In genomic region chr17:72501404-72502110, GRCh38 we compare ENCODE assay signal across 13 cellular contexts.
DNase-seq lines count a peak whose midpoint lies in the region; ATAC-seq, FAIRE-seq and TF ChIP-seq lines count a peak whose summit lies in the region.
"Had no signal": no experiment of that assay in that cellular context is flagged by ENCODE, and none has a peak within 500 bp of the region (broad histone marks: within the 10 kb centered on the region; RNA-seq: fewer than 3 reads in every experiment).

No MANE protein-coding gene starts in this region.

- CTCF ChIA-PET in H1 (lab: Charles Lee; ENCODE audit: partially characterized antibody) = interaction anchor here (0.8 to 1.8 kb wide), 3 partner anchors 11 to 38 kb away, joined by 5 to 10 read pairs (median 6); no protein-coding TSS in a partner anchor

- H3K36me3 ChIP-seq in H1 (ENCODE audit: control insufficient read depth in 2 of 4, insufficient read depth in 4 of 4, low read length in 3 of 4) (no peaks in the 10 kb centered on the region), transverse colon (no peaks in the 10 kb centered on the region)
- H3K36me3 ChIP-seq: left ventricle myocardium inferior, sigmoid colon had no signal

- no peak for FAIRE-seq in H1 (lab: Jason Lieb, UNC)

- no peaks in the 10 kb centered on the region for H3K23me2 ChIP-seq in H1 (ENCODE audit: low read depth, low read length)

- POLR2A ChIA-PET in H1 (lab: Charles Lee; ENCODE audit: partially characterized antibody) = no interaction called here

- H3K79me2 ChIP-seq in H1 (ENCODE audit: control insufficient read depth in 1 of 2, insufficient read depth in 2 of 2, low read length in 2 of 2) = no peaks in the 10 kb centered on the region

- peak overlapping the region; percentile 90; the same call in 1 of the 2 replicates for H2BK20ac ChIP-seq in H1 (ENCODE audit: low read length)

- H4K5ac ChIP-seq in H1 (ENCODE audit: insufficient read length, low read depth, low read length) = no peak overlapping the region

- no peak overlapping the region for H3K9ac ChIP-seq in H1 (replicated peaks in 1 of 4; ENCODE audit: extremely low read depth in 1 of 4, low read depth in 3 of 4, low read length in 3 of 4)

- TF ChIP-seq RAD21 in H1 (IDR thresholded peaks at IDR 0.05 in 1 of 2, conservative IDR thresholded peaks at IDR 0.05 in 1 of 2; ENCODE audit: low read depth in 2 of 2, low read length in 2 of 2) = no peak

- H3K4me1 ChIP-seq in H1 (replicated peaks in 1 of 4; ENCODE audit: control insufficient read depth in 3 of 4, insufficient read depth in 4 of 4, low read length in 3 of 4) (peaks cover 0 to 11% (median 5%) of the 10 kb centered on the region in 4 experiments; a peak in 5 of 7 replicates), transverse colon (peaks cover 4 to 21% (median 16%) of the 10 kb centered on the region in 4 donors)
- H3K4me1 ChIP-seq: left ventricle myocardium inferior, sigmoid colon had no signal

- TF ChIP-seq POLR2A in H1 (IDR thresholded peaks at IDR 0.05; ENCODE audit: control extremely low read depth in 1 of 2, low read depth in 2 of 2, low read length in 2 of 2) (no peak), transverse colon (IDR thresholded peaks at IDR 0.05) (no peak)

- H3K4ac ChIP-seq in H1 (replicated peaks; ENCODE audit: insufficient read length, low read depth, low read length) = no peak overlapping the region

- H3K27me3 Mint-ChIP-seq in mesothelial cell of epicardium (ENCODE audit: low read depth) = no peaks in the 10 kb centered on the region

- H4K20me1 ChIP-seq in H1 (replicated peaks in 1 of 2; ENCODE audit: control insufficient read depth in 1 of 2, insufficient read depth in 2 of 2, low read length in 2 of 2) = no peaks in the 10 kb centered on the region

- no peak overlapping the region for H3K14ac ChIP-seq in H1 (ENCODE audit: insufficient read length)

- 0 out of 2 replicates have a peak overlapping the region, but pooled peaks have one; percentile 39 for H2AK5ac ChIP-seq in H1 (ENCODE audit: low read depth, low read length)

- H2AFZ ChIP-seq in H1 (ENCODE audit: low read length) = peak overlapping the region; percentile 65; the same call in 1 of the 2 replicates

- H3K4me3 Mint-ChIP-seq in mesothelial cell of epicardium = no peak overlapping the region

- H3K36me3 Mint-ChIP-seq in mesothelial cell of epicardium = no peaks in the 10 kb centered on the region

- WGBS in H1 (ENCODE audit: extremely low coverage in 1 of 2, insufficient coverage in 1 of 2, insufficient read length in 1 of 2, insufficient replicate concordance in 2 of 2, low coverage in 1 of 2, low lambda C conversion rate in 2 of 2, missing lambda C conversion rate in 1 of 2), 2 experiments = 88% methylated on average over 15 of the region's 18 CpGs; no CpG with 5 or more reads in 1 of the 2 experiments
- WGBS in transverse colon (ENCODE audit: low coverage in 1 of 2), 2 donors = 51 to 93% methylated on average over 3 to 18 of the region's 18 CpGs

- peak overlapping the region; percentile 87 for H2BK12ac ChIP-seq in H1 (ENCODE audit: low read depth, low read length)

- H3K23ac ChIP-seq in H1 (ENCODE audit: insufficient read length) = no peak overlapping the region

- peaks cover 22% of the 10 kb centered on the region for H3K4me1 Mint-ChIP-seq in mesothelial cell of epicardium

- peak overlapping the region; percentile 85 for H3K27ac Mint-ChIP-seq in mesothelial cell of epicardium

- H4K8ac ChIP-seq in H1 (ENCODE audit: extremely low read depth, insufficient read depth, low read length) = peak overlapping the region; percentile 64; the same call in 1 of the 2 replicates

- peak overlapping the region; percentile 22 for H4K91ac ChIP-seq in H1 (replicated peaks; ENCODE audit: insufficient read length, low read length)

- no peak for ATAC-seq in GM18907 (IDR thresholded peaks at IDR 0.05; ENCODE audit: unreplicated experiment)

- peak overlapping the region; percentile 93 for H3K18ac ChIP-seq in H1 (ENCODE audit: extremely low read depth, low read length)

- no peak overlapping the region for H3K4me3 ChIP-seq in H1 (ENCODE audit: extremely low read depth in 1 of 4, insufficient read depth in 2 of 4, low read depth in 3 of 4, low read length in 4 of 4)
- H3K4me3 ChIP-seq in transverse colon = peak overlapping the region in 1 of 4 donors; percentile 2
- H3K4me3 ChIP-seq: left ventricle myocardium inferior, sigmoid colon had no signal

- H3K79me1 ChIP-seq in H1 (ENCODE audit: low read depth, low read length) = no peaks in the 10 kb centered on the region

- H3K27me3 ChIP-seq in H1 (replicated peaks in 1 of 4; ENCODE audit: control insufficient read depth in 3 of 4, extremely low read depth in 1 of 4, insufficient read depth in 3 of 4, low read length in 3 of 4) = no peaks in the 10 kb centered on the region
- no peaks in the 10 kb centered on the region for H3K27me3 ChIP-seq in transverse colon
- H3K27me3 ChIP-seq: sigmoid colon had no signal

- H3K9me3 ChIP-seq in H1 (ENCODE audit: insufficient read depth in 2 of 2, low read depth in 1 of 2, low read length in 1 of 2) (no peaks in the 10 kb centered on the region), transverse colon (no peaks in the 10 kb centered on the region)
- H3K9me3 ChIP-seq: left ventricle myocardium inferior, sigmoid colon had no signal

- TF ChIP-seq CTCF in H1 (IDR thresholded peaks at IDR 0.05; ENCODE audit: control extremely low read depth in 1 of 3, insufficient read depth in 1 of 3, low read depth in 1 of 3, low read length in 3 of 3) (no peak), mesothelial cell of epicardium (IDR thresholded peaks at IDR 0.05; ENCODE audit: unreplicated experiment) (no peak), transverse colon (IDR thresholded peaks at IDR 0.05) (peak in 1 of 5 experiments; percentile 14)

- peak overlapping the region; percentile 36 for H2BK15ac ChIP-seq in H1 (ENCODE audit: low read length)

- peak overlapping the region; percentile 78 for H2BK5ac ChIP-seq in H1 (ENCODE audit: low read depth, low read length)

- no peak overlapping the region for H3K56ac ChIP-seq in H1 (replicated peaks; ENCODE audit: insufficient read length, low read depth, low read length)

- peak overlapping the region; percentile 52 for H2BK120ac ChIP-seq in H1 (replicated peaks; ENCODE audit: low read depth, low read length)

- intact Hi-C loops in transverse colon (cut with DNase I; ENCODE audit: low total_unique reads) = no loop called here

- H3K4me2 ChIP-seq in H1 (ENCODE audit: insufficient read depth in 1 of 2, low read depth in 2 of 2, low read length in 2 of 2) = no peak overlapping the region

- no peak overlapping the region for H3K27ac ChIP-seq in H1 (ENCODE audit: low read depth, low read length)
- H3K27ac ChIP-seq in transverse colon = peak overlapping the region in 3 of 4 donors; percentile 54 to 79 (median 70)
- H3K27ac ChIP-seq: left ventricle myocardium inferior, sigmoid colon had no signal

- in situ Hi-C loops in transverse colon (cut with MboI; ENCODE audit: low pct_ligation_motif_present in 1 of 4, low pct_unique_long_range_greater_than_20kb in 1 of 4, low sequenced_read_pairs in 3 of 4) = no loop called here

- DNase-seq in NCI-H510A treated with DMSO at 0.1 percent for 48 hours (lab: John Stamatoyannopoulos, UW) (peak; percentile 49), NCI-H510A (lab: John Stamatoyannopoulos, UW) (no peak), H1 (ENCODE audit: low read depth in 1 of 2, low spot score in 2 of 2) (no peak), mesothelial cell of epicardium (ENCODE audit: low spot score in 2 of 2, unreplicated experiment in 2 of 2) (no peak), transverse colon (no peak), NCI-H82 (lab: John Stamatoyannopoulos, UW) (no peak), retina (no peak)
- DNase-seq: 8988T, DMS79 treated with DMSO at 0.1 percent for 48 hours, left ventricle myocardium inferior, sigmoid colon, T1000 had no signal

- peaks cover 15% of the 10 kb centered on the region for H3K9me3 Mint-ChIP-seq in mesothelial cell of epicardium

- no peak for TF ChIP-seq EP300 in H1 (IDR thresholded peaks at IDR 0.05; ENCODE audit: borderline replicate concordance in 1 of 2, low read depth in 2 of 2, low read length in 2 of 2)
- TF ChIP-seq EP300 in transverse colon (IDR thresholded peaks at IDR 0.05; ENCODE audit: low read depth) = no peak

TF ChIP-seq in H1, 55 proteins besides CTCF, POLR2A, EP300 and RAD21:
- no peak for TF ChIP-seq FOSL1 (IDR thresholded peaks at IDR 0.05; ENCODE audit: insufficient read depth, low read depth, low read length)
- no peak for TF ChIP-seq YY1 (IDR thresholded peaks at IDR 0.05; ENCODE audit: low read depth, low read length)
- TF ChIP-seq TCF12 (IDR thresholded peaks at IDR 0.05; ENCODE audit: low read depth, low read length) = no peak
- no peak for TF ChIP-seq SIX5 (IDR thresholded peaks at IDR 0.05; ENCODE audit: low read depth, low read length)
- no peak for TF ChIP-seq RXRA (IDR thresholded peaks at IDR 0.05; ENCODE audit: insufficient read depth, low read depth, low read length)
